ENCODE assay signal across 20 cellular contexts in genomic region chr1:99598738-99599411, GRCh38. TPM values are rescaled to one million over a fixed set of nuclear protein-coding genes. Genes with fewer than 3 reads are reported as not detected.
DNase-seq lines count a peak whose midpoint lies in the region; ATAC-seq, FAIRE-seq and TF ChIP-seq lines count a peak whose summit lies in the region.
"Had no signal": no experiment of that assay in that cellular context is flagged by ENCODE, and none has a peak within 500 bp of the region (broad histone marks: within the 10 kb centered on the region; RNA-seq: fewer than 3 reads in every experiment).

No MANE protein-coding gene starts in this region.

- intact Hi-C loops in IMR-90 (cut with micrococcal nuclease) (loop anchor here (1.0 kb wide), 1 partner anchor 86 kb away; no protein-coding TSS in a partner anchor), K562 (cut with micrococcal nuclease) (loop anchor here (2.0 to 5.0 kb wide), 2 partner anchors 48 to 102 kb away; partner anchors contain the start of gene PALMD)

- H3K27ac Mint-ChIP-seq in stimulated activated effector memory CD8-positive, alpha-beta T cell treated with anti-CD3 and anti-CD28 coated beads, Interleukin-12 subunit alpha, Interleukin-12 subunit beta, amount 100 ng/mL, for 72 hours, result no peak overlapping the region
- H3K27ac Mint-ChIP-seq: activated CD4-positive, alpha-beta T cell treated with anti-CD3 and anti-CD28 coated beads for 36 hours; nephron progenitor cell had no signal

- H3K27me3 ChIP-seq in IMR-90 (ENCODE audit: control insufficient read depth, insufficient read depth, low read length) (no peaks in the 10 kb centered on the region), K562 (ENCODE audit: control insufficient read depth in 2 of 2, insufficient read depth in 2 of 2, low read length in 2 of 2) (no peaks in the 10 kb centered on the region)
- H3K27me3 ChIP-seq: testis had no signal

- peak overlapping the region; percentile 97 for H2BK120ac ChIP-seq in IMR-90 (ENCODE audit: low read depth, low read length)

- no peak overlapping the region; the same call in 1 of the 2 replicates for H3K4me2 ChIP-seq in IMR-90 (ENCODE audit: low read depth, low read length)
- H3K4me2 ChIP-seq in K562 (ENCODE audit: insufficient read depth, low read length), result peak overlapping the region; percentile 60; the same call in 1 of the 2 replicates

- H4K8ac ChIP-seq in IMR-90 (ENCODE audit: low read depth in 2 of 2, low read length in 2 of 2), result peak overlapping the region; percentile 48 to 85

- dilution Hi-C loops in IMR-90 (cut with HindIII; ENCODE audit: low sequenced_read_pairs, unreplicated experiment), result no loop called here

- H3K4me3 ChIP-seq in IMR-90 (ENCODE audit: insufficient read depth, low read depth, low read length) (no peak overlapping the region), K562 (no peak overlapping the region)
- H3K4me3 ChIP-seq: coronary artery, testis had no signal

- POLR2A ChIA-PET in IMR-90 (lab: Charles Lee; ENCODE audit: unreplicated experiment) (no interaction called here), K562 (lab: Yijun Ruan, JAX) (interaction anchor here (0.7 to 1.9 kb wide), 5 partner anchors 11 to 37 kb away, joined by 3 to 7 read pairs (median 4); no protein-coding TSS in a partner anchor)

- no CpG with 5 or more reads among the region's 2 CpGs for WGBS in IMR-90 (ENCODE audit: extremely low coverage in 2 of 2, insufficient read length in 1 of 2), 2 experiments
- 40% methylated on average over 2 of the region's 2 CpGs for WGBS in K562 (ENCODE audit: insufficient coverage, low coverage, missing lambda C conversion rate)

- H2BK20ac ChIP-seq in IMR-90 (ENCODE audit: low read depth, low read length), result peak overlapping the region; percentile 92

- in situ Hi-C loops in IMR-90 (cut with MboI; ENCODE audit: low sequenced_read_pairs), result no loop called here
- in situ Hi-C loops in K562 (cut with MboI), result no loop called here

- BruUV-seq in IMR-90 (replicated peaks; lab: Mats Ljungman, UMichigan) (no TSS peak), K562 (replicated peaks; lab: Mats Ljungman, UMichigan) (no TSS peak)

- H4K5ac ChIP-seq in IMR-90 (ENCODE audit: low read depth, low read length), result peak overlapping the region; percentile 99

- H3K4me1 ChIP-seq in IMR-90 (ENCODE audit: control insufficient read depth, insufficient read depth, low read length) (peaks cover 13% of the 10 kb centered on the region), K562 (replicated peaks in 1 of 2; ENCODE audit: control insufficient read depth in 2 of 2, insufficient read depth in 2 of 2, low read length in 2 of 2) (peaks cover 6 to 31% of the 10 kb centered on the region in 2 experiments; a peak in 4 of 5 replicates)

- ATAC-seq in IMR-90 (ENCODE audit: low read depth) (peak; percentile 7), K562 (peak; percentile 48), HG03025 (IDR thresholded peaks at IDR 0.05; ENCODE audit: low FRiP score, unreplicated experiment) (no peak)
- peak; percentile 16 for ATAC-seq in stimulated activated effector memory CD8-positive, alpha-beta T cell treated with anti-CD3 and anti-CD28 coated beads, Interleukin-12 subunit alpha, Interleukin-12 subunit beta, amount 100 ng/mL, for 72 hours
- ATAC-seq: activated CD4-positive, alpha-beta T cell treated with anti-CD3 and anti-CD28 coated beads for 36 hours had no signal

- H2BK5ac ChIP-seq in IMR-90 (ENCODE audit: low read depth, low read length, poor library complexity, severe bottlenecking), result peak overlapping the region; percentile 88

- H3K4me1 Mint-ChIP-seq in stimulated activated effector memory CD8-positive, alpha-beta T cell treated with anti-CD3 and anti-CD28 coated beads, Interleukin-12 subunit alpha, Interleukin-12 subunit beta, amount 100 ng/mL, for 72 hours, result no peaks in the 10 kb centered on the region

- H4K20me1 ChIP-seq in IMR-90 (ENCODE audit: insufficient read depth, low read length) (no peaks in the 10 kb centered on the region), K562 (replicated peaks; ENCODE audit: control insufficient read depth, insufficient read depth, low read length) (no peaks in the 10 kb centered on the region)

- TF ChIP-seq CTCF in IMR-90 (conservative IDR thresholded peaks at IDR 0.05; ENCODE audit: low read depth, low read length) (no peak), K562 (IDR thresholded peaks at IDR 0.05 in 2 of 3, conservative IDR thresholded peaks at IDR 0.05 in 1 of 3; ENCODE audit: insufficient read depth in 2 of 3, low read depth in 1 of 3, low read length in 3 of 3) (peak in 1 of 3 experiments; percentile 22; a peak in 1 of 6 replicates)

- H2AK5ac ChIP-seq in IMR-90 (ENCODE audit: low read depth, low read length), result peak overlapping the region; percentile 81

- peak overlapping the region; percentile 41 for H3K56ac ChIP-seq in IMR-90 (ENCODE audit: extremely low read depth, insufficient read depth, low read length)

- H3K9me1 ChIP-seq in IMR-90 (ENCODE audit: insufficient read depth, low read length) (peaks cover 5% of the 10 kb centered on the region), K562 (ENCODE audit: control insufficient read depth, insufficient read depth, low read length) (no peaks in the 10 kb centered on the region)

- no peaks in the 10 kb centered on the region for H3K79me2 ChIP-seq in K562 (ENCODE audit: control insufficient read depth, insufficient read depth, low read length)

- no peaks in the 10 kb centered on the region for H3K36me3 Mint-ChIP-seq in stimulated activated effector memory CD8-positive, alpha-beta T cell treated with anti-CD3 and anti-CD28 coated beads, Interleukin-12 subunit alpha, Interleukin-12 subunit beta, amount 100 ng/mL, for 72 hours

- TF ChIP-seq POLR2A in IMR-90 (IDR thresholded peaks at IDR 0.05; ENCODE audit: low read depth, low read length) (no peak), K562 (conservative IDR thresholded peaks at IDR 0.05) (no peak)

- peak overlapping the region; percentile 76; the same call in 2 of the 3 replicates for H2BK15ac ChIP-seq in IMR-90 (ENCODE audit: low read depth, low read length)

- H3K23ac ChIP-seq in IMR-90 (ENCODE audit: low read depth, low read length), result peak overlapping the region; percentile 57; the same call in 1 of the 2 replicates

- H3K4ac ChIP-seq in IMR-90 (ENCODE audit: low read depth, low read length), result peak overlapping the region; percentile 94

- H3K18ac ChIP-seq in IMR-90 (ENCODE audit: low read depth, low read length), result peak overlapping the region; percentile 71

- peak; percentile 8 for DNase-seq in IMR-90
- peak; percentile 19 to 40 (median 26) for DNase-seq in K562 (ENCODE audit: extremely low read depth in 1 of 4, low spot score in 3 of 4)
- peak; percentile 22 for DNase-seq in iris pigment epithelial cell (ENCODE audit: low read depth)
- no peak for DNase-seq in stimulated activated effector memory CD8-positive, alpha-beta T cell treated with anti-CD3 and anti-CD28 coated beads, Interleukin-12 subunit alpha, Interleukin-12 subunit beta, amount 100 ng/mL, for 72 hours (ENCODE audit: low spot score in 2 of 2)
- no peak for DNase-seq in SW 1271 (lab: John Stamatoyannopoulos, UW)
- no peak for DNase-seq in GOT3 (lab: John Stamatoyannopoulos, UW)
- DNase-seq: activated CD4-positive, alpha-beta T cell treated with anti-CD3 and anti-CD28 coated beads for 36 hours; activated CD8-positive, alpha-beta memory T cell treated with anti-CD3 and anti-CD28 coated beads, Interleukin-2, amount 50 U/mL, for 48 hours; Calu3; NCI-H2107; nephron progenitor cell; retina; stimulated activated CD4-positive, alpha-beta T cell treated with anti-CD3 and anti-CD28 coated beads, Interleukin-1b, Interleukin-23, amount 100 ng/mL, for 48 hours had no signal

- H3K4me3 Mint-ChIP-seq in stimulated activated effector memory CD8-positive, alpha-beta T cell treated with anti-CD3 and anti-CD28 coated beads, Interleukin-12 subunit alpha, Interleukin-12 subunit beta, amount 100 ng/mL, for 72 hours, result no peak overlapping the region
- H3K4me3 Mint-ChIP-seq: activated CD4-positive, alpha-beta T cell treated with anti-CD3 and anti-CD28 coated beads for 36 hours; nephron progenitor cell had no signal

- H3K9me3 ChIP-seq in IMR-90 (ENCODE audit: control insufficient read depth, insufficient read depth, low read length) (no peaks in the 10 kb centered on the region), K562 (replicated peaks; ENCODE audit: control insufficient read depth, insufficient read depth, low read depth, low read length) (0 out of 2 replicates have a peak, but pooled peaks cover 4% of the 10 kb centered on the region)
- H3K9me3 ChIP-seq: testis had no signal

- no peak for TF ChIP-seq EP300 in K562 (IDR thresholded peaks at IDR 0.05; ENCODE audit: low read length)

- TF ChIP-seq RAD21 in IMR-90 (IDR thresholded peaks at IDR 0.05; ENCODE audit: low read length), result no peak
- TF ChIP-seq RAD21 in K562 (CRISPR knock-in tag; conservative IDR thresholded peaks at IDR 0.05 in 1 of 2, IDR thresholded peaks at IDR 0.05 in 1 of 2), result peak in 1 of 2 experiments; percentile 18; a peak in 1 of 4 replicates

- H4K91ac ChIP-seq in IMR-90 (ENCODE audit: insufficient read depth, low read depth, low read length), result peak overlapping the region; percentile 92

- H3K9me3 Mint-ChIP-seq in stimulated activated effector memory CD8-positive, alpha-beta T cell treated with anti-CD3 and anti-CD28 coated beads, Interleukin-12 subunit alpha, Interleukin-12 subunit beta, amount 100 ng/mL, for 72 hours, result no peaks in the 10 kb centered on the region
- H3K9me3 Mint-ChIP-seq: nephron progenitor cell had no signal

- no peak overlapping the region for H2AK9ac ChIP-seq in IMR-90 (replicated peaks; ENCODE audit: low read depth, low read length, poor library complexity)

- H3K79me1 ChIP-seq in IMR-90 (ENCODE audit: low read depth in 1 of 2, low read length in 2 of 2), result no peaks in the 10 kb centered on the region

- peak overlapping the region; percentile 82 for H3K14ac ChIP-seq in IMR-90 (replicated peaks; ENCODE audit: low read depth, low read length)

- H3K36me3 ChIP-seq in IMR-90 (ENCODE audit: control insufficient read depth, insufficient read depth, low read length), result no peaks in the 10 kb centered on the region
- no peaks in the 10 kb centered on the region for H3K36me3 ChIP-seq in K562 (ENCODE audit: control insufficient read depth, insufficient read depth, low read length)

- H3K9ac ChIP-seq in IMR-90 (ENCODE audit: low read depth, low read length) (0 out of 2 replicates have a peak overlapping the region, but pooled peaks have one; percentile 26), K562 (ENCODE audit: insufficient read depth in 1 of 2, low read depth in 2 of 2, low read length in 2 of 2) (peak overlapping the region in 1 of 2 experiments; percentile 31; a peak in 1 of 4 replicates)

- FAIRE-seq in K562 (lab: Jason Lieb, UNC), result peak; percentile 59
- FAIRE-seq: G401.6, GM12892 had no signal

- CTCF ChIA-PET in IMR-90 (lab: Yijun Ruan, JAX) (no interaction called here), K562 (lab: Yijun Ruan, JAX; ENCODE audit: low intra/inter-chr PET ratio) (interaction anchor here (0.6 kb wide), 1 partner anchor 23 kb away, joined by 3 read pairs; no protein-coding TSS in a partner anchor)

- H3K27ac ChIP-seq in IMR-90 (ENCODE audit: insufficient read depth, low read length) (peak overlapping the region; percentile 99), K562 (ENCODE audit: extremely low read depth, low read depth, low read length) (peak overlapping the region; percentile 72)
- H3K27ac ChIP-seq: epithelial cell of prostate, testis had no signal

- peak overlapping the region; percentile 14 for H2AFZ ChIP-seq in IMR-90 (replicated peaks; ENCODE audit: low read length, poor library complexity)
- H2AFZ ChIP-seq in K562 (ENCODE audit: low read depth, low read length), result peak overlapping the region; percentile 92

RNA-seq across cellular contexts. Expression of gene PALMD, which starts 47.0 kb away (rescaled TPM):
- total RNA-seq in IMR-90 (2012; rRNA removed) (0.72 and 1.1 TPM in 2 replicates), K562 (2014; rRNA removed) (5.4 and 5.7 TPM in 2 replicates), K562 (2014; rRNA removed; fragmentation: Illumina TruSeq; extraction: Trizol) (8.4 and 8.6 TPM in 2 replicates), K562 (2015; rRNA removed; fragmentation: Illumina TruSeq; extraction: Trizol) (12.1 and 13.5 TPM in 2 replicates), K562 (2021) (3.5 and 4.0 TPM in 2 replicates)
- polyA plus RNA-seq in IMR-90 (2012; rRNA removed) (0.34 and 0.51 TPM in 2 replicates), K562 (2011; rRNA removed) (0.19 and 3.3 TPM in 2 replicates), K562 (2014; fragmentation: Illumina TruSeq; extraction: Trizol) (7.9 and 12.2 TPM in 2 replicates), K562 (2014; fragmentation: Nextera tagmentation; extraction: Ambion mirVana) (1 to 10 TPM; 2.7 to 6.5 TPM), K562 (2014; rRNA removed) (4.5 and 4.9 TPM in 2 replicates)
- polyA plus RNA-seq in IMR-90 (2012; cell fraction: cytosol; rRNA removed), result 0.08 and 0.11 TPM in 2 replicates
- 0.14 and 1.2 TPM in 2 replicates for polyA plus RNA-seq in IMR-90 (2012; cell fraction: nucleus; rRNA removed; ENCODE audit: low replicate concordance)
- 1.6 and 2.4 TPM in 2 replicates for total RNA-seq in K562 (2011; cell fraction: chromatin; rRNA removed; ENCODE audit: low replicate concordance)
- total RNA-seq in K562 (2011; cell fraction: nucleolus; rRNA removed), result 0.67 and 1.2 TPM in 2 replicates
- total RNA-seq in K562 (2011; cell fraction: nucleoplasm; rRNA removed), result 1.6 and 4.3 TPM in 2 replicates
- polyA plus RNA-seq in K562 (2011; cell fraction: cytosol; rRNA removed), result 0.06 and 0.76 TPM in 2 replicates
- 0.20 and 2.5 TPM in 2 replicates for polyA plus RNA-seq in K562 (2011; cell fraction: nucleus; rRNA removed)
- polyA plus RNA-seq in K562 (2012), result 3.8 and 4.5 TPM in 2 replicates
- 0.24 and 3.3 TPM in 2 replicates for polyA minus RNA-seq in K562 (2011; rRNA and poly(A)+ RNA removed)
- 2.2 TPM in 1 of 2 replicates, not detected in the other for polyA minus RNA-seq in K562 (2011; cell fraction: cytosol; rRNA and poly(A)+ RNA removed)
- 0.56 and 1.8 TPM in 2 replicates for polyA minus RNA-seq in K562 (2011; cell fraction: nucleus; rRNA and poly(A)+ RNA removed)
- total RNA-seq: activated CD4-positive, alpha-beta T cell treated with anti-CD3 and anti-CD28 coated beads for 36 hours; OCI-LY7 had no signal

Comparison
In these comparisons a context has a peak if more than half of its experiments do, and no peak if none do; other contexts are left out.
1. DNase-seq: peak in IMR-90 (single experiment), K562 (4 of 4) and iris pigment epithelial cell (single experiment); none in stimulated activated effector memory CD8-positive, alpha-beta T cell treated with anti-CD3 and anti-CD28 coated beads, Interleukin-12 subunit alpha, Interleukin-12 subunit beta, amount 100 ng/mL, for 72 hours (0 of 2), SW 1271 (0 of 2) and GOT3 (single experiment).